In the genomic region with DNA sequence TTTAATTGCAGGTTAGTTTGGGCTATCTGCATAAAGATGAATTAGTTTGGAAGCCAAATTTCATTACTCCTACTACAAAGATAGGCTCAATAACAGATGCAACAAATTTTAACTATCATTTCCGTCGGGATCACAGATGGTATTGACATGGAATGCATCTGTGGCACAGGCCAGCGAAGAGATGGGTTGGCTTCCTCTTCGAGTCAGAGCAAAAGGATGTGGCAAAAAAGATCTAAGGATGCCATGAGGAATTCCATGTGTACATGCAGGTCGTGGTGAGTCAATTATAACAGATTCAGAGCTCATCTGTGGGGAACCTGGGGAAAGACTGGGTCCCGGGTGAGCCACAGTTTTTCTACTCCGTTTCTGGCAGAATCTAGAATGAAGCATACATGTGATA, we compare ENCODE assay signal across 22 cellular contexts.
"Had no signal": no experiment of that assay in that cellular context is flagged by ENCODE, and none has a peak within 500 bp of the region (broad histone marks: within the 10 kb centered on the region; RNA-seq: fewer than 3 reads in every experiment).

No MANE protein-coding gene starts in this region.

- H3K27ac ChIP-seq: coronary artery, esophagus muscularis mucosa, prostate gland, transverse colon, vagina had no signal

- DNase-seq: activated B cell treated with CpG ODN at 0.5 μM for 24 hours; activated CD4-positive, alpha-beta T cell treated with anti-CD3 and anti-CD28 coated beads for 48 hours; activated CD8-positive, alpha-beta memory T cell treated with anti-CD3 and anti-CD28 coated beads, Interleukin-2, amount 50 U/mL, for 48 hours; activated CD8-positive, alpha-beta T cell treated with anti-CD3 and anti-CD28 coated beads, Interleukin-2, amount 10 ng/mL, durations not matched to agents 7 days and 5 days; activated gamma-delta T cell treated with Interleukin-2 at 50 U/mL for 16 hours; activated T-cell treated with anti-CD3 and anti-CD28 coated beads, Interleukin-2, amount 50 U/mL, for 72 hours; amniotic stem cell; glutamatergic neuron; hypothalamus; mesendoderm; natural killer cell; nucleus accumbens; right cardiac atrium; stimulated activated CD4-positive, alpha-beta T cell treated with anti-CD3 and anti-CD28 coated beads, Interleukin-4, amount 100 ng/mL, for 4 hours; stimulated activated CD8-positive, alpha-beta memory T cell treated with anti-CD3 and anti-CD28 coated beads, Interleukin-4, amount 100 ng/mL, for 48 hours; stimulated activated naive CD4-positive, alpha-beta T cell treated with Interleukin-2 at 50 U/mL for 16 hours; transverse colon had no signal

- H3K4me3 ChIP-seq: coronary artery, esophagus muscularis mucosa, prostate gland, smooth muscle cell, transverse colon, vagina had no signal

- ATAC-seq: activated CD8-positive, alpha-beta T cell treated with anti-CD3 and anti-CD28 coated beads, Interleukin-2, amount 10 ng/mL, durations not matched to agents 7 days and 5 days; activated T-cell treated with anti-CD3 and anti-CD28 coated beads, Interleukin-2, amount 50 U/mL, for 72 hours; natural killer cell; right cardiac atrium had no signal

- H3K4me2 ChIP-seq: smooth muscle cell had no signal

- H3K9me3 ChIP-seq: esophagus muscularis mucosa, prostate gland, transverse colon, vagina had no signal

- H3K36me3 ChIP-seq: esophagus muscularis mucosa, prostate gland, transverse colon, vagina had no signal

- H3K4me1 ChIP-seq: esophagus muscularis mucosa, prostate gland, transverse colon, vagina had no signal

- H3K27me3 ChIP-seq: esophagus muscularis mucosa, transverse colon, vagina had no signal
